Comparison of ENCODE assay signal across 33 cellular contexts in the genomic region with DNA sequence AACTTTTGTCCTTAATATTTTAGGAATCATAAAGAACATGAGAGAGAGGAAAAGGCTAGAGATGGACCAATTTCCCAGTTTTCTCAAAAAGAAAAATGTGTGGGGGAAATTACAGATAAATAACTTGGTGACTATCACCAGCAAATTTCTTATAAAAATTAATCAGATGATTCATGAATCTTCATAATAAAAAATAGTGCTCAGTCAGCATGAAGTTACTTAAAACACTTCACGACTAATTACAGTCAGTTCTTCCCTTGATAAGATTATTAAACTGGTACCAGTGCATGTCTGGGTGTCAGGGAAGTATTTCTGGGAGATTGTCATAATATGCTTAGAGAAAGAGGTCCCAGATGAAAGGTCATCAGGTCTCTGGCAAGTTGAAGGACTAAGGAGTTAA.
"Had no signal": no experiment of that assay in that cellular context is flagged by ENCODE, and none has a peak within 500 bp of the region (broad histone marks: within the 10 kb centered on the region; RNA-seq: fewer than 3 reads in every experiment).

No MANE protein-coding gene starts in this region.

- H3K27ac ChIP-seq: adrenal gland, ascending aorta, body of pancreas, brain microvascular endothelial cell, breast epithelium, cardiac muscle cell had no signal

- H3K9me3 ChIP-seq: adrenal gland, ascending aorta, body of pancreas, breast epithelium had no signal

- FAIRE-seq: astrocyte, bronchial epithelial cell, colon had no signal

- ATAC-seq: activated naive CD4-positive, alpha-beta T cell treated with anti-CD3 and anti-CD28 coated beads, Interleukin-2, amount 50 U/mL, for 72 hours; activated naive CD8-positive, alpha-beta T cell treated with anti-CD3 and anti-CD28 coated beads, Interleukin-2, amount 50 U/mL, for 24 hours; activated T-cell treated with anti-CD3 and anti-CD28 coated beads, Interleukin-2, amount 50 U/mL, for 72 hours; activated T-helper 17 cell treated with anti-CD3 and anti-CD28 coated beads, Interleukin-2, amount 50 U/mL, for 72 hours; body of pancreas had no signal

- H3K36me3 ChIP-seq: adrenal gland, brain microvascular endothelial cell, breast epithelium, cardiac muscle cell had no signal

- H3K4me3 ChIP-seq: adrenal gland, ascending aorta, body of pancreas, breast epithelium, cardiac muscle cell had no signal

- H3K27me3 ChIP-seq: adrenal gland, ascending aorta, body of pancreas, brain microvascular endothelial cell, breast epithelium, cardiac muscle cell had no signal

- DNase-seq: activated effector memory CD4-positive, alpha-beta T cell treated with anti-CD3 and anti-CD28 coated beads, Interleukin-2, amount 50 U/mL, for 16 hours; activated effector memory CD4-positive, alpha-beta T cell treated with Interleukin-2 at 50 U/mL for 16 hours; activated gamma-delta T cell; activated gamma-delta T cell treated with Interleukin-2 at 50 U/mL for 16 hours; activated naive CD4-positive, alpha-beta T cell; activated naive CD4-positive, alpha-beta T cell treated with anti-CD3 and anti-CD28 coated beads for 36 hours; activated naive CD4-positive, alpha-beta T cell treated with anti-CD3 and anti-CD28 coated beads, Interleukin-2, amount 10 ng/mL, durations not matched to agents 7 days and 5 days; activated naive CD4-positive, alpha-beta T cell treated with anti-CD3 and anti-CD28 coated beads, Interleukin-2, amount 50 U/mL, for 16 hours; activated naive CD4-positive, alpha-beta T cell treated with Interleukin-2 at 50 U/mL for 16 hours; activated naive CD8-positive, alpha-beta T cell treated with anti-CD3 and anti-CD28 coated beads for 36 hours; activated naive CD8-positive, alpha-beta T cell treated with anti-CD3 and anti-CD28 coated beads, Interleukin-2, amount 10 ng/mL, durations not matched to agents 7 days and 5 days; activated naive CD8-positive, alpha-beta T cell treated with anti-CD3 and anti-CD28 coated beads, Interleukin-2, amount 50 U/mL, for 24 hours; activated T-cell treated with anti-CD3 and anti-CD28 coated beads, Interleukin-2, amount 50 U/mL, for 4 hours; activated T-cell treated with anti-CD3 and anti-CD28 coated beads, Interleukin-2, amount 50 U/mL, for 48 hours; activated T-cell treated with anti-CD3 and anti-CD28 coated beads, Interleukin-2, amount 50 U/mL, for 72 hours; adrenal gland; amniotic stem cell; amygdala; anterior cingulate cortex; aorta; body of pancreas; brain microvascular endothelial cell; caudate nucleus; central memory CD4-positive, alpha-beta T cell; cerebellar nuclear complex had no signal

- H3K4me1 ChIP-seq: adrenal gland, body of pancreas, breast epithelium had no signal
